In the genomic region with DNA sequence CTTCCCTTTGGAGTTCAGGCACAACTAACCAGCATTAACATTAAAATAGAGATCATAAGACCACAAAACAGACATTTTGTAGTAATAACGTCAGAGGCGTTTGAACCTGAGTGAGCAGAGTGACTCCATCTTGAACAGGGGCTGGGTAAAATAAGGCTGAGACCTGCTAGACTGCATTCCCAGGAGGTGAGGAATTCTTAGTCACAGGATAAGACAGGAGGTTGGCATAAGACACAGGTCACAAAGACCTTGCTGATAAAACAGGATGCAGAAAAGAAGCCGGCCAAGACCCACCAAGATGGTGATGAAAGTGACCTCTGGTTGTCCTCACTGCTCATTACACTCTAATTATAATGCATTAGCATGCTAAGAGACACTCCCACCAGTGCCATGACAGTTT, we compare ENCODE assay signal across 17 cellular contexts.
"Had no signal": no experiment of that assay in that cellular context is flagged by ENCODE, and none has a peak within 500 bp of the region (broad histone marks: within the 10 kb centered on the region; RNA-seq: fewer than 3 reads in every experiment).

No MANE protein-coding gene starts in this region.

- H3K4me3 ChIP-seq: gastrocnemius medialis, right lobe of liver, spleen, suprapubic skin, upper lobe of right lung had no signal

- H3K4me1 ChIP-seq: gastrocnemius medialis, right lobe of liver, spleen, upper lobe of right lung had no signal

- DNase-seq: activated CD4-positive, alpha-beta T cell treated with anti-CD3 and anti-CD28 coated beads for 1 hour; activated CD4-positive, alpha-beta T cell treated with anti-CD3 and anti-CD28 coated beads, Interleukin-2, amount 50 U/mL, for 48 hours; activated CD8-positive, alpha-beta memory T cell treated with anti-CD3 and anti-CD28 coated beads, Interleukin-2, amount 10 ng/mL, durations not matched to agents 7 days and 5 days; activated naive CD8-positive, alpha-beta T cell treated with anti-CD3 and anti-CD28 coated beads, Interleukin-2, amount 10 ng/mL, durations not matched to agents 7 days and 5 days; activated T-cell treated with anti-CD3 and anti-CD28 coated beads, Interleukin-2, amount 50 U/mL, for 72 hours; anterior cingulate cortex; gastrocnemius medialis; left colon; nucleus accumbens; right lobe of liver; spleen; stimulated activated CD4-positive, alpha-beta T cell treated with anti-CD3 and anti-CD28 coated beads, Interleukin-1b, Interleukin-23, amount 100 ng/mL, for 48 hours; stimulated activated naive CD4-positive, alpha-beta T cell treated with Interleukin-2 at 50 U/mL for 16 hours; upper lobe of right lung had no signal

- H3K27me3 ChIP-seq: gastrocnemius medialis, right lobe of liver, spleen, suprapubic skin, upper lobe of right lung had no signal

- ATAC-seq: activated CD8-positive, alpha-beta memory T cell treated with anti-CD3 and anti-CD28 coated beads, Interleukin-2, amount 10 ng/mL, durations not matched to agents 7 days and 5 days; activated T-cell treated with anti-CD3 and anti-CD28 coated beads, Interleukin-2, amount 50 U/mL, for 72 hours; gastrocnemius medialis; left colon; natural killer cell treated with Interleukin-12 subunit alpha and Interleukin-12 subunit beta and Interleukin-15 and Interleukin-18, amount 100 ng/mL, for 72 hours; right lobe of liver; upper lobe of right lung had no signal

- H3K9me3 ChIP-seq: gastrocnemius medialis, right lobe of liver, suprapubic skin, upper lobe of right lung had no signal

- H3K36me3 ChIP-seq: gastrocnemius medialis, right lobe of liver, spleen, suprapubic skin, upper lobe of right lung had no signal

- H3K27ac ChIP-seq: gastrocnemius medialis, right lobe of liver, spleen, suprapubic skin, upper lobe of right lung had no signal

- FAIRE-seq: colon had no signal
